ENCODE assay signal across 37 cellular contexts in genomic region chr11:16928052-16928451, GRCh38.
"Had no signal": no experiment of that assay in that cellular context is flagged by ENCODE, and none has a peak within 500 bp of the region (broad histone marks: within the 10 kb centered on the region; RNA-seq: fewer than 3 reads in every experiment).

No MANE protein-coding gene starts in this region.

- H3K9me3 Mint-ChIP-seq: activated naive CD4-positive, alpha-beta T cell treated with anti-CD3 and anti-CD28 coated beads for 36 hours; activated naive CD4-positive, alpha-beta T cell treated with anti-CD3 and anti-CD28 coated beads, Interleukin-2, amount 10 ng/mL, durations not matched to agents 7 days and 5 days; activated naive CD4-positive, alpha-beta T cell treated with anti-CD3 and anti-CD28 coated beads, Interleukin-2, amount 50 U/mL, for 24 hours; activated naive CD4-positive, alpha-beta T cell treated with anti-CD3 and anti-CD28 coated beads, Interleukin-2, amount 50 U/mL, for 72 hours; activated naive CD8-positive, alpha-beta T cell treated with anti-CD3 and anti-CD28 coated beads for 36 hours; activated naive CD8-positive, alpha-beta T cell treated with anti-CD3 and anti-CD28 coated beads, Interleukin-2, amount 10 ng/mL, durations not matched to agents 7 days and 5 days; activated naive CD8-positive, alpha-beta T cell treated with anti-CD3 and anti-CD28 coated beads, Interleukin-2, amount 50 U/mL, for 24 hours; activated T-cell treated with anti-CD3 and anti-CD28 coated beads, Interleukin-2, amount 50 U/mL, for 24 hours; activated T-cell treated with anti-CD3 and anti-CD28 coated beads, Interleukin-2, amount 50 U/mL, for 4 hours; activated T-cell treated with anti-CD3 and anti-CD28 coated beads, Interleukin-2, amount 50 U/mL, for 72 hours; activated T-helper 1 cell treated with anti-CD3 and anti-CD28 coated beads, Interleukin-12 subunit alpha, Interleukin-12 subunit beta, Interleukin-2, Interleukin-4 antibody, amounts not matched to agents 30 ng/mL and 10 ng/mL and 1 ng/mL, durations not matched to agents 14 hours and 24 hours and 36 hours; activated T-helper 17 cell treated with anti-CD3 and anti-CD28 coated beads, Interleukin-2, amount 50 U/mL, for 72 hours; activated T-helper 2 cell treated with anti-CD3 and anti-CD28 coated beads, Interferon-gamma antibody, Interleukin-2, Interleukin-4, amounts not matched to agents 10 μg/mL and 5 μg/mL and 100 μg/mL, durations not matched to agents 14 hours and 24 hours and 36 hours; central memory CD8-positive, alpha-beta T cell had no signal

- H3K36me3 ChIP-seq: adrenal gland, ascending aorta, brain microvascular endothelial cell, breast epithelium, cardiac muscle cell had no signal

- H3K27ac ChIP-seq: adrenal gland, ascending aorta, body of pancreas, brain microvascular endothelial cell, breast epithelium, cardiac muscle cell had no signal

- H3K4me1 Mint-ChIP-seq: activated T-helper 17 cell treated with anti-CD3 and anti-CD28 coated beads, Interleukin-2, amount 50 U/mL, for 72 hours had no signal

- H3K36me3 Mint-ChIP-seq: activated naive CD4-positive, alpha-beta T cell treated with anti-CD3 and anti-CD28 coated beads, Interleukin-2, amount 10 ng/mL, durations not matched to agents 7 days and 5 days; activated naive CD4-positive, alpha-beta T cell treated with anti-CD3 and anti-CD28 coated beads, Interleukin-2, amount 50 U/mL, for 24 hours; activated naive CD4-positive, alpha-beta T cell treated with anti-CD3 and anti-CD28 coated beads, Interleukin-2, amount 50 U/mL, for 72 hours; activated naive CD8-positive, alpha-beta T cell; activated naive CD8-positive, alpha-beta T cell treated with anti-CD3 and anti-CD28 coated beads for 36 hours; activated naive CD8-positive, alpha-beta T cell treated with anti-CD3 and anti-CD28 coated beads, Interleukin-2, amount 10 ng/mL, durations not matched to agents 7 days and 5 days; brain had no signal

- H3K4me3 Mint-ChIP-seq: activated naive CD4-positive, alpha-beta T cell treated with anti-CD3 and anti-CD28 coated beads for 36 hours; activated naive CD4-positive, alpha-beta T cell treated with anti-CD3 and anti-CD28 coated beads, Interleukin-2, amount 10 ng/mL, durations not matched to agents 7 days and 5 days; activated naive CD4-positive, alpha-beta T cell treated with anti-CD3 and anti-CD28 coated beads, Interleukin-2, amount 50 U/mL, for 24 hours; activated naive CD8-positive, alpha-beta T cell; activated naive CD8-positive, alpha-beta T cell treated with anti-CD3 and anti-CD28 coated beads for 36 hours; activated naive CD8-positive, alpha-beta T cell treated with anti-CD3 and anti-CD28 coated beads, Interleukin-2, amount 10 ng/mL, durations not matched to agents 7 days and 5 days; activated naive CD8-positive, alpha-beta T cell treated with anti-CD3 and anti-CD28 coated beads, Interleukin-2, amount 50 U/mL, for 24 hours; activated T-cell treated with anti-CD3 and anti-CD28 coated beads, Interleukin-2, amount 50 U/mL, for 24 hours; activated T-cell treated with anti-CD3 and anti-CD28 coated beads, Interleukin-2, amount 50 U/mL, for 4 hours; activated T-cell treated with anti-CD3 and anti-CD28 coated beads, Interleukin-2, amount 50 U/mL, for 72 hours; activated T-helper 1 cell treated with anti-CD3 and anti-CD28 coated beads, Interleukin-12 subunit alpha, Interleukin-12 subunit beta, Interleukin-2, Interleukin-4 antibody, amounts not matched to agents 30 ng/mL and 10 ng/mL and 1 ng/mL, durations not matched to agents 14 hours and 24 hours and 36 hours; activated T-helper 17 cell treated with anti-CD3 and anti-CD28 coated beads, Interleukin-2, amount 50 U/mL, for 72 hours; central memory CD8-positive, alpha-beta T cell had no signal

- H3K27ac Mint-ChIP-seq: activated naive CD4-positive, alpha-beta T cell treated with anti-CD3 and anti-CD28 coated beads for 36 hours; activated naive CD4-positive, alpha-beta T cell treated with anti-CD3 and anti-CD28 coated beads, Interleukin-2, amount 10 ng/mL, durations not matched to agents 7 days and 5 days; activated naive CD4-positive, alpha-beta T cell treated with anti-CD3 and anti-CD28 coated beads, Interleukin-2, amount 50 U/mL, for 24 hours; activated naive CD4-positive, alpha-beta T cell treated with anti-CD3 and anti-CD28 coated beads, Interleukin-2, amount 50 U/mL, for 72 hours; activated naive CD8-positive, alpha-beta T cell; activated naive CD8-positive, alpha-beta T cell treated with anti-CD3 and anti-CD28 coated beads for 36 hours; activated naive CD8-positive, alpha-beta T cell treated with anti-CD3 and anti-CD28 coated beads, Interleukin-2, amount 10 ng/mL, durations not matched to agents 7 days and 5 days; activated naive CD8-positive, alpha-beta T cell treated with anti-CD3 and anti-CD28 coated beads, Interleukin-2, amount 50 U/mL, for 24 hours; activated T-cell treated with anti-CD3 and anti-CD28 coated beads, Interleukin-2, amount 50 U/mL, for 24 hours; activated T-cell treated with anti-CD3 and anti-CD28 coated beads, Interleukin-2, amount 50 U/mL, for 72 hours; activated T-helper 1 cell treated with anti-CD3 and anti-CD28 coated beads, Interleukin-12 subunit alpha, Interleukin-12 subunit beta, Interleukin-2, Interleukin-4 antibody, amounts not matched to agents 30 ng/mL and 10 ng/mL and 1 ng/mL, durations not matched to agents 14 hours and 24 hours and 36 hours; activated T-helper 17 cell treated with anti-CD3 and anti-CD28 coated beads, Interleukin-2, amount 50 U/mL, for 72 hours; activated T-helper 2 cell treated with anti-CD3 and anti-CD28 coated beads, Interferon-gamma antibody, Interleukin-2, Interleukin-4, amounts not matched to agents 10 μg/mL and 5 μg/mL and 100 μg/mL, durations not matched to agents 14 hours and 24 hours and 36 hours had no signal

- H3K9me3 ChIP-seq: adrenal gland, ascending aorta, body of pancreas, breast epithelium had no signal

- H3K4me3 ChIP-seq: adrenal gland, ascending aorta, body of pancreas, breast epithelium, cardiac muscle cell had no signal

- DNase-seq: activated effector memory CD4-positive, alpha-beta T cell treated with anti-CD3 and anti-CD28 coated beads, Interleukin-2, amount 50 U/mL, for 16 hours; activated effector memory CD4-positive, alpha-beta T cell treated with Interleukin-2 at 50 U/mL for 16 hours; activated gamma-delta T cell; activated gamma-delta T cell treated with Interleukin-2 at 50 U/mL for 16 hours; activated naive CD4-positive, alpha-beta T cell; activated naive CD4-positive, alpha-beta T cell treated with anti-CD3 and anti-CD28 coated beads for 36 hours; activated naive CD4-positive, alpha-beta T cell treated with anti-CD3 and anti-CD28 coated beads, Interleukin-2, amount 10 ng/mL, durations not matched to agents 7 days and 5 days; activated naive CD4-positive, alpha-beta T cell treated with anti-CD3 and anti-CD28 coated beads, Interleukin-2, amount 50 U/mL, for 16 hours; activated naive CD4-positive, alpha-beta T cell treated with Interleukin-2 at 50 U/mL for 16 hours; activated naive CD8-positive, alpha-beta T cell treated with anti-CD3 and anti-CD28 coated beads for 36 hours; activated naive CD8-positive, alpha-beta T cell treated with anti-CD3 and anti-CD28 coated beads, Interleukin-2, amount 10 ng/mL, durations not matched to agents 7 days and 5 days; activated naive CD8-positive, alpha-beta T cell treated with anti-CD3 and anti-CD28 coated beads, Interleukin-2, amount 50 U/mL, for 24 hours; activated T-cell treated with anti-CD3 and anti-CD28 coated beads, Interleukin-2, amount 50 U/mL, for 24 hours; activated T-cell treated with anti-CD3 and anti-CD28 coated beads, Interleukin-2, amount 50 U/mL, for 4 hours; activated T-cell treated with anti-CD3 and anti-CD28 coated beads, Interleukin-2, amount 50 U/mL, for 48 hours; activated T-cell treated with anti-CD3 and anti-CD28 coated beads, Interleukin-2, amount 50 U/mL, for 72 hours; adrenal gland; amniotic stem cell; amygdala; anterior cingulate cortex; aorta; body of pancreas; brain microvascular endothelial cell; caudate nucleus; central memory CD4-positive, alpha-beta T cell; cerebellar nuclear complex had no signal

- H3K27me3 ChIP-seq: ascending aorta, body of pancreas, breast epithelium had no signal
